Comparison of ENCODE assay signal across 8 cellular contexts in the genomic region with DNA sequence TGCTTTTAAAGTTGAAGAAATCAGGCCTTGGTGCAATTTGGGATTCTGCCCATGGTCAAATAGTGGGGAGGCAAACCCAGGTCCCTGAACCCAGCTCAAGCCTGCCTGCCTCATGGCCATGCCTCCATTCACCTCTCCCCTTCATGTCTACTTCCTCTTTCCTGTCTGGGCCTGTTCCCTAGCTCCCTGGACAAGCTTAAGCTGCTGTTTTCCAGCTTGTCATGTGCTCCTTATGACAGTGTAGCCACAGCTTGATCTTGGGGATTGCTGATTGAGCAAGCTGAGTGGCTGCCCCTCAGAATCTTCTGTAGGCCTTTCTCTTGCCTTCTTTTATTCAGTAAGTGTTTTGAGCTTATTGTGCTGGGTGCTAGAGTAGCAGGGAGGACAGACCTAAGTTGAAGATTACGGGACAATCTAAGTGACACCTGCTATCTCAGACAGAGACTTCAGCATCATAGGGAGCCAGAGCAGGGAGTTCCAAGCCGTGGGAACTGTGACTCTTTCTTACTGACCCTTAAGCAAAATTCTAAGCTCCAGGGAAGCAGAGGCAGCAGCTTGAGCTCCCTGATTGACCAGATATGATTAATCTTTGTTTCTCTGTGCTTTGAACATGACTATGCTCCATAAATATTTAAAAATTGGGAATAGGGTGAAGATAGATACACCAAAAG. TPM values are rescaled to one million over a fixed set of nuclear protein-coding genes. Genes with fewer than 3 reads are reported as not detected.
A peak's percentile ranks its signal among the peaks of the same experiment; 100 is the strongest.
DNase-seq lines count a peak whose midpoint lies in the region; ATAC-seq and TF ChIP-seq lines count a peak whose summit lies in the region.

No MANE protein-coding gene starts in this region.

- H3K9ac ChIP-seq in BLaER1 (peak overlapping the region; percentile 76), duodenal mucosa (ENCODE audit: low read depth in 1 of 2, low read length in 2 of 2) (peak overlapping the region; percentile 77 to 82)

- peaks cover 38% of the 10 kb centered on the region for H3K4me1 Mint-ChIP-seq in T-helper 1 cell treated with Interleukin-12 subunit alpha and Interleukin-12 subunit beta and Interleukin-4 antibody, amounts not matched to agents 30 μg/mL and 1 μg/mL, for 36 hours (ENCODE audit: low read depth)
- peaks cover 4% of the 10 kb centered on the region for H3K4me1 Mint-ChIP-seq in type B pancreatic cell (ENCODE audit: unreplicated experiment)

- H3K36me3 ChIP-seq in BLaER1, result peaks cover 6% of the 10 kb centered on the region; the same call in 1 of the 2 replicates
- H3K36me3 ChIP-seq in duodenal mucosa (ENCODE audit: control insufficient read depth in 1 of 2, insufficient read depth in 2 of 2, low read length in 2 of 2), result no peaks in the 10 kb centered on the region
- no peaks in the 10 kb centered on the region for H3K36me3 ChIP-seq in muscle layer of duodenum (ENCODE audit: control insufficient read depth in 1 of 2, insufficient read depth in 2 of 2, low read length in 2 of 2)

- peaks cover under 1% of the 10 kb centered on the region for H3K27me3 Mint-ChIP-seq in T-helper 1 cell treated with Interleukin-12 subunit alpha and Interleukin-12 subunit beta and Interleukin-4 antibody, amounts not matched to agents 30 μg/mL and 1 μg/mL, for 36 hours (ENCODE audit: low read depth)
- H3K27me3 Mint-ChIP-seq in type B pancreatic cell, result no peaks in the 10 kb centered on the region

- H3K27ac ChIP-seq in BLaER1 (peak overlapping the region; percentile 81), duodenal mucosa (ENCODE audit: low read depth, low read length) (peak overlapping the region; percentile 86), muscle layer of duodenum (ENCODE audit: low read length) (peak overlapping the region; percentile 98)

- TF ChIP-seq CTCF in type B pancreatic cell (conservative IDR thresholded peaks at IDR 0.05), result no peak

- no peaks in the 10 kb centered on the region for H4K20me1 ChIP-seq in BLaER1

- no peak for DNase-seq in type B pancreatic cell (ENCODE audit: extremely low spot score, unreplicated experiment)
- DNase-seq in HT-29 (ENCODE audit: low spot score), result no peak

- H3K36me3 Mint-ChIP-seq in T-helper 1 cell treated with Interleukin-12 subunit alpha and Interleukin-12 subunit beta and Interleukin-4 antibody, amounts not matched to agents 30 μg/mL and 1 μg/mL, for 36 hours (ENCODE audit: low read depth), result peaks cover 19% of the 10 kb centered on the region
- H3K36me3 Mint-ChIP-seq in type B pancreatic cell, result no peaks in the 10 kb centered on the region

- peak overlapping the region; percentile 84 for H3K4me2 ChIP-seq in BLaER1

- H3K9me3 ChIP-seq in BLaER1 (no peaks in the 10 kb centered on the region), duodenal mucosa (ENCODE audit: control insufficient read depth in 1 of 2, low read length in 2 of 2) (no peaks in the 10 kb centered on the region), muscle layer of duodenum (ENCODE audit: control insufficient read depth in 1 of 2, low read length in 2 of 2) (no peaks in the 10 kb centered on the region)

- peak overlapping the region; percentile 92 for H3K4me3 Mint-ChIP-seq in T-helper 1 cell treated with Interleukin-12 subunit alpha and Interleukin-12 subunit beta and Interleukin-4 antibody, amounts not matched to agents 30 μg/mL and 1 μg/mL, for 36 hours
- H3K4me3 Mint-ChIP-seq in type B pancreatic cell, result no peak overlapping the region

- peak overlapping the region; percentile 97 for H3K27ac Mint-ChIP-seq in T-helper 1 cell treated with Interleukin-12 subunit alpha and Interleukin-12 subunit beta and Interleukin-4 antibody, amounts not matched to agents 30 μg/mL and 1 μg/mL, for 36 hours
- peak overlapping the region; percentile 68 for H3K27ac Mint-ChIP-seq in type B pancreatic cell

- no peaks in the 10 kb centered on the region for H3K9me3 Mint-ChIP-seq in T-helper 1 cell treated with Interleukin-12 subunit alpha and Interleukin-12 subunit beta and Interleukin-4 antibody, amounts not matched to agents 30 μg/mL and 1 μg/mL, for 36 hours
- H3K9me3 Mint-ChIP-seq in type B pancreatic cell, result no peaks in the 10 kb centered on the region

- peaks cover 40% of the 10 kb centered on the region for H3K4me1 ChIP-seq in BLaER1
- H3K4me1 ChIP-seq in duodenal mucosa (ENCODE audit: control insufficient read depth in 1 of 2, insufficient read depth in 2 of 2, low read length in 2 of 2), result peaks cover 30 to 33% of the 10 kb centered on the region in 2 donors
- H3K4me1 ChIP-seq in muscle layer of duodenum (ENCODE audit: control insufficient read depth in 1 of 2, insufficient read depth in 2 of 2, low read length in 2 of 2), result peaks cover 15 to 19% of the 10 kb centered on the region in 2 donors

- ATAC-seq in GM19324 (IDR thresholded peaks at IDR 0.05; ENCODE audit: low FRiP score, unreplicated experiment) (peak; percentile 30), HG03442 (IDR thresholded peaks at IDR 0.05; ENCODE audit: unreplicated experiment) (peak; percentile 25)

- H3K27me3 ChIP-seq in BLaER1 (no peaks in the 10 kb centered on the region), duodenal mucosa (ENCODE audit: control insufficient read depth in 1 of 2, insufficient read depth in 2 of 2, low read length in 2 of 2) (no peaks in the 10 kb centered on the region), muscle layer of duodenum (ENCODE audit: low read depth, low read length) (no peaks in the 10 kb centered on the region)

- peak overlapping the region; percentile 67 for H3K4me3 ChIP-seq in BLaER1
- peak overlapping the region; percentile 84 to 85 for H3K4me3 ChIP-seq in duodenal mucosa (ENCODE audit: low read depth in 1 of 2, low read length in 2 of 2)
- peak overlapping the region; percentile 57 to 82 for H3K4me3 ChIP-seq in muscle layer of duodenum (ENCODE audit: low read depth in 1 of 2, low read length in 2 of 2)

RNA-seq across cellular contexts. Expression of gene MR1, which starts 0.5 kb away (rescaled TPM):
- total RNA-seq in type B pancreatic cell (ENCODE audit: low replicate concordance), result 0.62 and 0.99 TPM in 2 replicates
- 0.74 and 1.5 TPM in 2 replicates for total RNA-seq in HT-29 (2014; rRNA removed; shearing (Covaris generic))

RNA-seq across cellular contexts. Expression of gene STX6, which starts 10.6 kb away (rescaled TPM):
- total RNA-seq in type B pancreatic cell (ENCODE audit: low replicate concordance), result 18.4 and 20.5 TPM in 2 replicates
- total RNA-seq in HT-29 (2014; rRNA removed; shearing (Covaris generic)), result 11.2 and 11.5 TPM in 2 replicates

RNA-seq across cellular contexts. Expression of gene IER5, which starts 55.2 kb away (rescaled TPM):
- 16.6 and 27.7 TPM in 2 replicates for total RNA-seq in type B pancreatic cell (ENCODE audit: low replicate concordance)
- total RNA-seq in HT-29 (2014; rRNA removed; shearing (Covaris generic)), result 53.3 and 53.7 TPM in 2 replicates
